11 cellular contexts compared by ENCODE assay signal in the genomic region with DNA sequence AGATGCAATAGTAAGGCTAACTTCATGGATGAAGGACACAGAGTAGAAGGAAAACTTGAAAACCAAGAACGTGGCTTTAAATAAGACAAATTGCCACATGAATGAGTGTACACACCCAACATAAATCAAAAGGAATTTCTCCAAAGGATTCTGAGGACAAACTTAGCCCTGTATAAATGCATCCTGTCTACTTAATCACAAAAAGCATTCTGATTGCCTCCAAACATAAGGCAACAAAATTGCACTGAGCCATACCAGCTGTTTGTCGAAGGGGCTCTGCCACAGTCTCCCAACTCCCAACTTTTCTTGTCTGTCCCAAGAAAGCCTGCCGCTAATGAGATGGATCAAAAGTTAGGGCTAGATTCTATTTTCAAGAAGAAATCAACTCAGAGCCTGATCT.
DNase-seq lines count a peak whose midpoint lies in the region; ATAC-seq and TF ChIP-seq lines count a peak whose summit lies in the region.
"Had no signal": no experiment of that assay in that cellular context is flagged by ENCODE, and none has a peak within 500 bp of the region (broad histone marks: within the 10 kb centered on the region; RNA-seq: fewer than 3 reads in every experiment).

No MANE protein-coding gene starts in this region.

- no peak overlapping the region for H3K4me3 Mint-ChIP-seq in activated T-helper 2 cell treated with anti-CD3 and anti-CD28 coated beads, Interferon-gamma antibody, Interleukin-2, Interleukin-4, amounts not matched to agents 10 μg/mL and 5 μg/mL and 100 μg/mL, durations not matched to agents 14 hours and 24 hours and 36 hours (ENCODE audit: low read depth)
- no peak overlapping the region for H3K4me3 Mint-ChIP-seq in natural killer cell treated with Interleukin-12 subunit alpha and Interleukin-12 subunit beta and Interleukin-15 and Interleukin-18, amount 100 ng/mL, for 72 hours

- no peaks in the 10 kb centered on the region for H3K4me1 Mint-ChIP-seq in activated T-helper 2 cell treated with anti-CD3 and anti-CD28 coated beads, Interferon-gamma antibody, Interleukin-2, Interleukin-4, amounts not matched to agents 10 μg/mL and 5 μg/mL and 100 μg/mL, durations not matched to agents 14 hours and 24 hours and 36 hours (ENCODE audit: low read depth)
- H3K4me1 Mint-ChIP-seq in natural killer cell treated with Interleukin-12 subunit alpha and Interleukin-12 subunit beta and Interleukin-15 and Interleukin-18, amount 100 ng/mL, for 72 hours (ENCODE audit: low read depth in 2 of 2): no peaks in the 10 kb centered on the region

- dilution Hi-C loops in mammary epithelial cell (cut with HindIII; ENCODE audit: low sequenced_read_pairs): no loop called here

- H3K27me3 ChIP-seq in mammary epithelial cell (ENCODE audit: insufficient read depth, low read length) (no peaks in the 10 kb centered on the region), right lobe of liver (no peaks in the 10 kb centered on the region), thoracic aorta (replicated peaks; ENCODE audit: insufficient read depth) (no peaks in the 10 kb centered on the region)

- peak overlapping the region; percentile 74 for H3K4me2 ChIP-seq in mammary epithelial cell (ENCODE audit: insufficient read depth, low read depth, low read length)

- no peak for TF ChIP-seq POLR2A in right lobe of liver (IDR thresholded peaks at IDR 0.05)

- no peaks in the 10 kb centered on the region for H3K36me3 ChIP-seq in mammary epithelial cell (ENCODE audit: insufficient read depth, low read length)
- H3K36me3 ChIP-seq in right lobe of liver: no peaks in the 10 kb centered on the region
- H3K36me3 ChIP-seq in thoracic aorta: no peaks in the 10 kb centered on the region

- intact Hi-C loops in mammary epithelial cell (cut with micrococcal nuclease): no loop called here
- intact Hi-C loops in right lobe of liver (cut with DNase I): no loop called here
- intact Hi-C loops in activated T-helper 2 cell treated with anti-CD3 and anti-CD28 coated beads, Interferon-gamma antibody, Interleukin-2, Interleukin-4, amounts not matched to agents 10 μg/mL and 5 μg/mL and 100 μg/mL, durations not matched to agents 14 hours and 24 hours and 36 hours (cut with micrococcal nuclease): no loop called here

- TF ChIP-seq CTCF in mammary epithelial cell (conservative IDR thresholded peaks at IDR 0.05 in 1 of 2, IDR thresholded peaks at IDR 0.05 in 1 of 2; ENCODE audit: extremely low read depth in 1 of 2, insufficient read depth in 1 of 2, low read depth in 1 of 2, low read length in 2 of 2) (no peak), right lobe of liver (IDR thresholded peaks at IDR 0.05) (no peak), thoracic aorta (IDR thresholded peaks at IDR 0.05) (no peak)

- peak overlapping the region; percentile 29 for H3K9ac ChIP-seq in mammary epithelial cell (ENCODE audit: insufficient read depth, low read length)

- no peaks in the 10 kb centered on the region for H3K9me3 Mint-ChIP-seq in activated T-helper 2 cell treated with anti-CD3 and anti-CD28 coated beads, Interferon-gamma antibody, Interleukin-2, Interleukin-4, amounts not matched to agents 10 μg/mL and 5 μg/mL and 100 μg/mL, durations not matched to agents 14 hours and 24 hours and 36 hours
- no peaks in the 10 kb centered on the region for H3K9me3 Mint-ChIP-seq in natural killer cell treated with Interleukin-12 subunit alpha and Interleukin-12 subunit beta and Interleukin-15 and Interleukin-18, amount 100 ng/mL, for 72 hours

- 44% methylated on average over 3 of the region's 3 CpGs for WGBS in mammary epithelial cell (ENCODE audit: low coverage, missing lambda C conversion rate)
- WGBS in right lobe of liver (ENCODE audit: insufficient coverage, low coverage, low lambda C conversion rate, missing lambda C conversion rate): 67% methylated on average over 3 of the region's 3 CpGs

- H3K27ac ChIP-seq in mammary epithelial cell (ENCODE audit: insufficient read depth, low read depth, low read length): peak overlapping the region; percentile 92
- H3K27ac ChIP-seq in right lobe of liver: peak overlapping the region; percentile 87 to 90 (median 87)
- peak overlapping the region; percentile 69 to 76 for H3K27ac ChIP-seq in thoracic aorta

- in situ Hi-C loops in mammary epithelial cell (cut with MboI; ENCODE audit: low sequenced_read_pairs in 2 of 2): no loop called here

- H3K36me3 Mint-ChIP-seq in activated T-helper 2 cell treated with anti-CD3 and anti-CD28 coated beads, Interferon-gamma antibody, Interleukin-2, Interleukin-4, amounts not matched to agents 10 μg/mL and 5 μg/mL and 100 μg/mL, durations not matched to agents 14 hours and 24 hours and 36 hours (ENCODE audit: low read depth): no peaks in the 10 kb centered on the region
- H3K36me3 Mint-ChIP-seq in natural killer cell treated with Interleukin-12 subunit alpha and Interleukin-12 subunit beta and Interleukin-15 and Interleukin-18, amount 100 ng/mL, for 72 hours: no peaks in the 10 kb centered on the region

- H3K27me3 Mint-ChIP-seq in activated T-helper 2 cell treated with anti-CD3 and anti-CD28 coated beads, Interferon-gamma antibody, Interleukin-2, Interleukin-4, amounts not matched to agents 10 μg/mL and 5 μg/mL and 100 μg/mL, durations not matched to agents 14 hours and 24 hours and 36 hours (ENCODE audit: low read depth): peaks cover 14% of the 10 kb centered on the region
- peaks cover 5 to 20% of the 10 kb centered on the region in 2 donors for H3K27me3 Mint-ChIP-seq in natural killer cell treated with Interleukin-12 subunit alpha and Interleukin-12 subunit beta and Interleukin-15 and Interleukin-18, amount 100 ng/mL, for 72 hours

- H3K4me1 ChIP-seq in mammary epithelial cell (ENCODE audit: insufficient read depth, low read length): peaks cover 54% of the 10 kb centered on the region
- H3K4me1 ChIP-seq in right lobe of liver: peaks cover 0 to 67% (median 27%) of the 10 kb centered on the region in 4 donors
- H3K4me1 ChIP-seq in thoracic aorta (ENCODE audit: control insufficient read depth in 1 of 2, low read depth in 2 of 2): peaks cover 41 to 96% of the 10 kb centered on the region in 2 donors

- H4K20me1 ChIP-seq in mammary epithelial cell (ENCODE audit: insufficient read depth, low read length): no peaks in the 10 kb centered on the region

- DNase-seq in M059J (ENCODE audit: low read depth) (peak; percentile 35), mammary epithelial cell (no peak), right lobe of liver (no peak), thoracic aorta (ENCODE audit: low spot score) (no peak), UCSD-AML1 (lab: John Stamatoyannopoulos, UW; ENCODE audit: unreplicated experiment) (no peak)
- DNase-seq in activated T-helper 2 cell treated with anti-CD3 and anti-CD28 coated beads, Interferon-gamma antibody, Interleukin-2, Interleukin-4, amounts not matched to agents 10 μg/mL and 5 μg/mL and 100 μg/mL, durations not matched to agents 14 hours and 24 hours and 36 hours (ENCODE audit: low spot score): no peak
- no peak for DNase-seq in natural killer cell treated with Interleukin-12 subunit alpha and Interleukin-12 subunit beta and Interleukin-15 and Interleukin-18, amount 100 ng/mL, for 72 hours (ENCODE audit: low spot score)
- no peak for DNase-seq in stimulated activated CD4-positive, alpha-beta T cell treated with anti-CD3 and anti-CD28 coated beads, Interleukin-1b, Interleukin-23, amount 100 ng/mL, for 48 hours
- DNase-seq: NCI-H1417 treated with DMSO at 0.1 percent for 48 hours, NCI-H774, retina had no signal

- CTCF ChIA-PET in mammary epithelial cell (lab: Charles Lee; ENCODE audit: low non-redundant PET): no interaction called here

- no peak overlapping the region for H3K27ac Mint-ChIP-seq in activated T-helper 2 cell treated with anti-CD3 and anti-CD28 coated beads, Interferon-gamma antibody, Interleukin-2, Interleukin-4, amounts not matched to agents 10 μg/mL and 5 μg/mL and 100 μg/mL, durations not matched to agents 14 hours and 24 hours and 36 hours
- H3K27ac Mint-ChIP-seq in natural killer cell treated with Interleukin-12 subunit alpha and Interleukin-12 subunit beta and Interleukin-15 and Interleukin-18, amount 100 ng/mL, for 72 hours: no peak overlapping the region

- no peaks in the 10 kb centered on the region for H3K9me3 ChIP-seq in mammary epithelial cell (replicated peaks; ENCODE audit: insufficient read depth, low read length)
- H3K9me3 ChIP-seq in right lobe of liver: no peaks in the 10 kb centered on the region
- H3K9me3 ChIP-seq in thoracic aorta: no peaks in the 10 kb centered on the region

- H3K4me3 ChIP-seq in mammary epithelial cell (replicated peaks in 1 of 3; ENCODE audit: insufficient read depth in 1 of 3, low read depth in 2 of 3, low read length in 3 of 3) (no peak overlapping the region), right lobe of liver (no peak overlapping the region), thoracic aorta (no peak overlapping the region)

- BruUV-seq in mammary epithelial cell (replicated peaks; lab: Mats Ljungman, UMichigan): no TSS peak

- H3K79me2 ChIP-seq in mammary epithelial cell (ENCODE audit: insufficient read depth, low read length): peaks cover 80% of the 10 kb centered on the region

- no peak overlapping the region for H2AFZ ChIP-seq in mammary epithelial cell (ENCODE audit: low read depth, low read length)

- ATAC-seq in right lobe of liver (no peak), thoracic aorta (ENCODE audit: insufficient number of reproducible peaks, low FRiP score, low read depth) (no peak)
- no peak for ATAC-seq in natural killer cell treated with Interleukin-12 subunit alpha and Interleukin-12 subunit beta and Interleukin-15 and Interleukin-18, amount 100 ng/mL, for 72 hours
